ENCODE assay signal across 8 cellular contexts in the genomic region with DNA sequence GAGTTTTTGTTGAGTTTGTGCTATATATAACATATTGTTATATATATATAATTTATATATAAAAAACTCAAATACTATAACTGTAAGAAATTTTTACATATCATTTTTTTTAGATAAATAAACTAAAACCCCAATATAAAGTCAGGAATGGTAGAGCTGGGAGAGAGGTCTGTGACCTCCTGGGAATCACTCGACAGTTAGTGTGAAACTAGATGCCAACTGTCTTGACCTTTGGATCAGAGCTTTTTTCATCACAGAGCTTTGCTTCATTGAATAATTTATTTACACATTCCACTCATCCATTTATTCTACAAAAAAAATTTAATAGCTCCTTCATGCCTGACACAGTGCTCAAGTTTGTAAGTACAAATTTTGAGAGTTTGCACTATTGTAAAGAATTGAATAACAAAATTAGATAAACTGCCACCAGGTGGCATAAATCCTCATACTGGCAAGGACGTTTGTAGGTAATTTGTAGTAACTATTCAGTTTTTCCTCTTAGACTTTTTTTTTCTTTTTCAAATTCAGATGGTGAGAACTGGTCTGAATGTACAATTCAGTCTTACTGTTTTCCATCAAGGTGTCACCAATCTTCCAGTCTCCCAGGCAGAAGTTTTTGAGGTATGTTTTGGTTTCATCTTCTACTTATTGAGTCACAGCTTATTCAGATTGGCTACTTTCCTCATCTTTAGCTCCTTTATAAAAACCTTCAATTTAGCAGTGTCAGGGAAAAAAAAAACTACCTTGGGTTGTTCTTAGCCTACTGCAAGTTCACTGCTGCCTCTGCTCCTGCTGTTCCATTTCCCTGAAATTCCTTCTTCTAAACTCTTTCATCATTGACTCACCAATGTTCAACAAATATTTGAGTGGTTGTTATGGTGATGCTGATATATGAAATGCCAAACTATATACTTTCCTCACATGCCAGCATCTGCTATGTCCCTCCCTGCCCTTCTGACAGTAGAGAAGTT.
A peak's percentile ranks its signal among the peaks of the same experiment; 100 is the strongest.
DNase-seq lines count a peak whose midpoint lies in the region; ATAC-seq and FAIRE-seq lines count a peak whose summit lies in the region.

No MANE protein-coding gene starts in this region.

- FAIRE-seq in colon (lab: Jason Lieb, UNC): peak; percentile 5

- DNase-seq in AG08395 (ENCODE audit: low spot score): peak; percentile 28
- peak; percentile 23 for DNase-seq in GM04504 (ENCODE audit: low read depth)
- peak; percentile 33 for DNase-seq in NCI-H2227 treated with DMSO at 0.1 percent for 48 hours (lab: John Stamatoyannopoulos, UW)
- DNase-seq in medulla oblongata (ENCODE audit: extremely low spot score): peak; percentile 66
- DNase-seq in activated naive CD4-positive, alpha-beta T cell treated with anti-CD3 and anti-CD28 coated beads, Interleukin-2, amount 50 U/mL, for 16 hours: no peak

- ATAC-seq in GM21360 (IDR thresholded peaks at IDR 0.05; ENCODE audit: unreplicated experiment): no peak
- ATAC-seq in GM19463 (IDR thresholded peaks at IDR 0.05; ENCODE audit: unreplicated experiment): no peak
